8 cellular contexts compared by ENCODE assay signal in the genomic region with DNA sequence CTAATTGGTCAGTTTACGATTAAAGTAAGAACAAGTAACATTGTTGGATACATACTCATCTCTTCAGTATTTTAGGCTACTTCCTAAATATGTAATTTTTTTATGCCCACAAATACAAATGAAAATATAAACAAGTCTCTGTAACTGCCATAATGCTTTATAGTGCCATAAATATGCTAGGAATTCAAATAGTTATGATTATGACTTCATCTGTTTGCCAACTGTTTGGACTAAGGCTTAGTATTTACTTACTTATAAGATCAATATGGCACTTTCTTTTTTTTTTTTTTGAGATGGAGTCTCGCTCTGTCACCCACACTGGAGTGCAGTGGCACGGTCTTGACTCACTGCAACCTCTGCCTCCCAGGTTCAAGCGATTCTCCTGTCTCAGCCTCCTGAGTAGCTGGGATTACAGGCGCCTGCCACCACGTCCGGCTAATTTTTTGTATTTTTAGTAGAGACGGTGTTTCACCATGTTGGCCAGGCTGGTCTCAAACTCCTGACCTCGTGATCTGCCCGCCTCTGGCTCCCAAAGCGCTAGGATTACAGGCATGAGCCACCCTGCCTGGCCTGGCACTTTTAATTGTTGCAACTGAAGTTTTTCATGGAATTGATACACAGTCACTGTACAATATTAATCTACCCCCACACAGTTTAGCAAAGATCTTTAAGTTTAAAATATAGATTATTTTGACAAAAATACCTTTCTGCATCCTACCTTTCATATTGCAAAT. TPM values are rescaled to one million over a fixed set of nuclear protein-coding genes. Genes with fewer than 3 reads are reported as not detected.
DNase-seq lines count a peak whose midpoint lies in the region; ATAC-seq, FAIRE-seq and TF ChIP-seq lines count a peak whose summit lies in the region.
"Not testable (repeated sequence)": the region's sequence is repeated elsewhere in the genome, so short reads cannot be mapped to it uniquely, and the experiment has no call there.

No MANE protein-coding gene starts in this region.

- H3K27ac Mint-ChIP-seq in CD4-positive, CD25-positive, alpha-beta regulatory T cell, result peak overlapping the region in 1 of 3 donors; percentile 10
- not testable (repeated sequence) for H3K27ac Mint-ChIP-seq in activated naive CD4-positive, alpha-beta T cell treated with anti-CD3 and anti-CD28 coated beads, Interleukin-2, amount 50 U/mL, for 24 hours

- FAIRE-seq in pancreas (lab: Jason Lieb, UNC), result peak; percentile 5

- WGBS in pancreas, 2 donors, result 50 to 58% methylated on average over 11 of the region's 11 CpGs

- H3K4me3 ChIP-seq in CD4-positive, CD25-positive, alpha-beta regulatory T cell (ENCODE audit: low read depth, low read length); pancreas: not testable (repeated sequence)

- not testable (repeated sequence) for H3K27me3 Mint-ChIP-seq in CD4-positive, CD25-positive, alpha-beta regulatory T cell; activated naive CD4-positive, alpha-beta T cell treated with anti-CD3 and anti-CD28 coated beads, Interleukin-2, amount 50 U/mL, for 24 hours

- not testable (repeated sequence) for H3K36me3 ChIP-seq in CD4-positive, CD25-positive, alpha-beta regulatory T cell (ENCODE audit: control insufficient read depth, insufficient read depth, low read length); pancreas

- peak overlapping the region; percentile 6 for H3K27ac ChIP-seq in CD4-positive, CD25-positive, alpha-beta regulatory T cell (ENCODE audit: insufficient read depth, low read length, poor library complexity, severe bottlenecking)
- H3K27ac ChIP-seq in pancreas, result not testable (repeated sequence)

- H3K27me3 ChIP-seq in CD4-positive, CD25-positive, alpha-beta regulatory T cell (ENCODE audit: control insufficient read depth, insufficient read depth, low read length); pancreas: not testable (repeated sequence)

- not testable (repeated sequence) for TF ChIP-seq CTCF in pancreas (IDR thresholded peaks at IDR 0.05)

- H3K36me3 Mint-ChIP-seq in CD4-positive, CD25-positive, alpha-beta regulatory T cell, result peaks cover 16% of the 10 kb centered on the region
- peaks cover 17% of the 10 kb centered on the region for H3K36me3 Mint-ChIP-seq in activated naive CD4-positive, alpha-beta T cell treated with anti-CD3 and anti-CD28 coated beads, Interleukin-2, amount 50 U/mL, for 24 hours

- not testable (repeated sequence) for DNase-seq in CD4-positive, CD25-positive, alpha-beta regulatory T cell; pancreas
- peak; percentile 76 for DNase-seq in EL
- DNase-seq in HS-5 (ENCODE audit: low read depth), result peak; percentile 70
- peak; percentile 47 for DNase-seq in NCI-H82 (lab: John Stamatoyannopoulos, UW)
- DNase-seq in dedifferentiated amniotic fluid mesenchymal stem cell (ENCODE audit: extremely low spot score), result peak; percentile 48
- DNase-seq in iris pigment epithelial cell (ENCODE audit: low read depth), result peak; percentile 45

- H3K4me1 Mint-ChIP-seq in CD4-positive, CD25-positive, alpha-beta regulatory T cell, result peaks cover 47 to 80% (median 55%) of the 10 kb centered on the region in 4 donors
- peaks cover 77% of the 10 kb centered on the region for H3K4me1 Mint-ChIP-seq in activated naive CD4-positive, alpha-beta T cell treated with anti-CD3 and anti-CD28 coated beads, Interleukin-2, amount 50 U/mL, for 24 hours

- intact Hi-C loops in pancreas (cut with DNase I), result not testable (repeated sequence)

- H3K9me3 Mint-ChIP-seq in CD4-positive, CD25-positive, alpha-beta regulatory T cell; activated naive CD4-positive, alpha-beta T cell treated with anti-CD3 and anti-CD28 coated beads, Interleukin-2, amount 50 U/mL, for 24 hours: not testable (repeated sequence)

- ATAC-seq in CD4-positive, CD25-positive, alpha-beta regulatory T cell (ENCODE audit: low read depth in 2 of 2), result not testable (repeated sequence)
- peak; percentile 85 to 92 (median 88) for ATAC-seq in pancreas

- not testable (repeated sequence) for H3K9me3 ChIP-seq in CD4-positive, CD25-positive, alpha-beta regulatory T cell (ENCODE audit: control insufficient read depth in 2 of 2, low read length in 2 of 2); pancreas

- H3K4me1 ChIP-seq in CD4-positive, CD25-positive, alpha-beta regulatory T cell (ENCODE audit: control insufficient read depth, insufficient read depth, low read length, poor library complexity, severe bottlenecking), result not testable (repeated sequence)
- H3K4me1 ChIP-seq in pancreas, result peaks cover 4 to 33% (median 15%) of the 10 kb centered on the region in 3 donors

- not testable (repeated sequence) for H3K4me3 Mint-ChIP-seq in CD4-positive, CD25-positive, alpha-beta regulatory T cell
- peak overlapping the region; percentile 15 for H3K4me3 Mint-ChIP-seq in activated naive CD4-positive, alpha-beta T cell treated with anti-CD3 and anti-CD28 coated beads, Interleukin-2, amount 50 U/mL, for 24 hours

RNA-seq across cellular contexts. Expression of a gene that starts 23.8 kb away (rescaled TPM):
- 60.9 TPM for total RNA-seq in CD4-positive, CD25-positive, alpha-beta regulatory T cell
- polyA plus RNA-seq in CD4-positive, CD25-positive, alpha-beta regulatory T cell, result 1 to 10 TPM; 5.7 to 7.2 (median 6.1) TPM
- total RNA-seq in pancreas, result 10 to 100 TPM; 12.2 to 26.8 (median 16.4) TPM
- 10 to 100 TPM in 1 of 2 donors, 1 to 10 TPM in 1; 7.5 to 13.3 TPM for polyA plus RNA-seq in pancreas
